20 cellular contexts compared by ENCODE assay signal in genomic region chr19:33427801-33428626, GRCh38. TPM values are rescaled to one million over a fixed set of nuclear protein-coding genes. Genes with fewer than 3 reads are reported as not detected.
DNase-seq lines count a peak whose midpoint lies in the region; ATAC-seq and TF ChIP-seq lines count a peak whose summit lies in the region.
"Had no signal": no experiment of that assay in that cellular context is flagged by ENCODE, and none has a peak within 500 bp of the region (broad histone marks: within the 10 kb centered on the region; RNA-seq: fewer than 3 reads in every experiment).

No MANE protein-coding gene starts in this region.

- no peaks in the 10 kb centered on the region for H4K20me1 ChIP-seq in H9 (ENCODE audit: control insufficient read depth, insufficient read depth, insufficient read length)

- no peak overlapping the region for H2BK20ac ChIP-seq in H9 (ENCODE audit: low read depth, low read length, poor library complexity, severe bottlenecking)

- H3K36me3 ChIP-seq in neuronal stem cell (replicated peaks in 1 of 2; ENCODE audit: control insufficient read depth in 2 of 2, insufficient read depth in 2 of 2, low read length in 2 of 2) (no peaks in the 10 kb centered on the region), SJCRH30 (no peaks in the 10 kb centered on the region)

- H3K4me3 ChIP-seq in neuronal stem cell (ENCODE audit: low read length in 2 of 2), result no peak overlapping the region
- H3K4me3 ChIP-seq in SJCRH30, result no peak overlapping the region

- H3K27ac Mint-ChIP-seq in H9, result peak overlapping the region in 1 of 3 experiments; percentile 42; a peak in 3 of 7 replicates
- no peak overlapping the region for H3K27ac Mint-ChIP-seq in glutamatergic neuron (ENCODE audit: unreplicated experiment)
- peak overlapping the region in 1 of 2 donors; percentile 44 for H3K27ac Mint-ChIP-seq in effector memory CD8-positive, alpha-beta T cell
- no peak overlapping the region for H3K27ac Mint-ChIP-seq in activated T-cell treated with anti-CD3 and anti-CD28 coated beads, Interleukin-2, amount 50 U/mL, for 72 hours

- H3K79me1 ChIP-seq in H9 (ENCODE audit: insufficient read depth, low read depth, low read length, poor library complexity, severe bottlenecking) (no peaks in the 10 kb centered on the region), neuronal stem cell (ENCODE audit: low read depth, low read length) (no peaks in the 10 kb centered on the region)

- H3K4me2 ChIP-seq in H9 (ENCODE audit: insufficient read depth, insufficient read length, low read length) (no peak overlapping the region), neuronal stem cell (ENCODE audit: insufficient read depth, low read length, poor library complexity, severe bottlenecking) (no peak overlapping the region)

- H3K27ac ChIP-seq in 22Rv1, result no peak overlapping the region
- H3K27ac ChIP-seq in H9 (ENCODE audit: insufficient read length, low read depth, low read length), result no peak overlapping the region
- H3K27ac ChIP-seq in neuronal stem cell (replicated peaks; ENCODE audit: low read length), result no peak overlapping the region
- H3K27ac ChIP-seq in SJCRH30, result no peak overlapping the region
- H3K27ac ChIP-seq: HL-60 had no signal

- H4K8ac ChIP-seq in H9 (replicated peaks; ENCODE audit: insufficient read length, low read depth, low read length) (no peak overlapping the region), neuronal stem cell (ENCODE audit: low read depth, low read length) (no peak overlapping the region)

- H3K9me3 ChIP-seq in H9 (ENCODE audit: control insufficient read depth, low read depth, low read length) (no peaks in the 10 kb centered on the region), neuronal stem cell (replicated peaks in 1 of 2; ENCODE audit: control insufficient read depth in 2 of 2, insufficient read depth in 1 of 2, low read depth in 1 of 2, low read length in 2 of 2) (no peaks in the 10 kb centered on the region), SJCRH30 (replicated peaks) (no peaks in the 10 kb centered on the region)

- H3K4me1 Mint-ChIP-seq in H9 (peaks cover 0 to 2% of the 10 kb centered on the region in 2 experiments; a peak in 1 of 4 replicates), glutamatergic neuron (ENCODE audit: low read depth, unreplicated experiment) (peaks cover 41% of the 10 kb centered on the region)
- peaks cover 6 to 8% of the 10 kb centered on the region in 2 donors for H3K4me1 Mint-ChIP-seq in effector memory CD8-positive, alpha-beta T cell (ENCODE audit: low read depth in 2 of 2)
- peaks cover 6% of the 10 kb centered on the region for H3K4me1 Mint-ChIP-seq in activated T-cell treated with anti-CD3 and anti-CD28 coated beads, Interleukin-2, amount 50 U/mL, for 72 hours (ENCODE audit: low read depth)

- H3K27me3 Mint-ChIP-seq in H9 (ENCODE audit: low read depth) (no peaks in the 10 kb centered on the region), glutamatergic neuron (ENCODE audit: unreplicated experiment) (peaks cover 5% of the 10 kb centered on the region)
- H3K27me3 Mint-ChIP-seq in effector memory CD8-positive, alpha-beta T cell, result no peaks in the 10 kb centered on the region
- H3K27me3 Mint-ChIP-seq in activated T-cell treated with anti-CD3 and anti-CD28 coated beads, Interleukin-2, amount 50 U/mL, for 72 hours (ENCODE audit: low read depth), result no peaks in the 10 kb centered on the region
- H3K27me3 Mint-ChIP-seq: CD4-positive, CD25-positive, alpha-beta regulatory T cell had no signal

- WGBS in H9 (ENCODE audit: extremely low coverage, insufficient read length, low lambda C conversion rate), result no CpG with 5 or more reads among the region's 22 CpGs
- no CpG with 5 or more reads among the region's 22 CpGs for WGBS in neuronal stem cell (ENCODE audit: extremely low coverage in 2 of 2, insufficient read length in 2 of 2, insufficient replicate concordance in 1 of 2), 2 donors

- H2BK12ac ChIP-seq in H9 (ENCODE audit: insufficient read length, low read depth, low read length), result no peak overlapping the region
- no peak overlapping the region for H2BK12ac ChIP-seq in neuronal stem cell (ENCODE audit: low read length)

- no peaks in the 10 kb centered on the region for H3K23me2 ChIP-seq in H9 (ENCODE audit: insufficient read length, low read depth, low read length, poor library complexity, severe bottlenecking)

- no peak overlapping the region for H4K91ac ChIP-seq in H9 (ENCODE audit: insufficient read length, low read depth, low read length)
- H4K91ac ChIP-seq in neuronal stem cell (ENCODE audit: low read depth, low read length, poor library complexity), result no peak overlapping the region

- H3K18ac ChIP-seq in H9 (ENCODE audit: insufficient read length, low read depth, low read length), result no peak overlapping the region
- no peak overlapping the region for H3K18ac ChIP-seq in neuronal stem cell (ENCODE audit: low read length)

- no peak overlapping the region for H3K9ac ChIP-seq in H9 (ENCODE audit: extremely low read depth, insufficient read length, low read length)
- H3K9ac ChIP-seq in neuronal stem cell (ENCODE audit: low read depth, low read length, poor library complexity), result no peak overlapping the region

- H3K36me3 Mint-ChIP-seq in H9 (ENCODE audit: insufficient read depth in 1 of 3, low read depth in 3 of 3) (peaks cover 0 to 3% (median 0%) of the 10 kb centered on the region in 3 experiments; a peak in 1 of 7 replicates), glutamatergic neuron (ENCODE audit: unreplicated experiment) (peaks cover 4% of the 10 kb centered on the region)
- H3K36me3 Mint-ChIP-seq in effector memory CD8-positive, alpha-beta T cell (ENCODE audit: insufficient read depth), result no peaks in the 10 kb centered on the region
- no peaks in the 10 kb centered on the region for H3K36me3 Mint-ChIP-seq in activated T-cell treated with anti-CD3 and anti-CD28 coated beads, Interleukin-2, amount 50 U/mL, for 72 hours (ENCODE audit: insufficient read depth in 2 of 2)

- no peak overlapping the region for H3K23ac ChIP-seq in H9 (ENCODE audit: insufficient read length, low read depth, low read length)
- H3K23ac ChIP-seq in neuronal stem cell (ENCODE audit: low read depth, low read length, poor library complexity), result peak overlapping the region; percentile 17

- ATAC-seq in effector memory CD8-positive, alpha-beta T cell (replicated peaks), result no peak
- ATAC-seq in GM18873 (IDR thresholded peaks at IDR 0.05; ENCODE audit: low FRiP score, unreplicated experiment), result no peak
- ATAC-seq in activated T-cell treated with anti-CD3 and anti-CD28 coated beads, Interleukin-2, amount 50 U/mL, for 72 hours (replicated peaks in 1 of 2), result no peak
- ATAC-seq: Panc1 had no signal

- DNase-seq in H9 (no peak), glutamatergic neuron (peak; percentile 13), neuronal stem cell (ENCODE audit: low spot score) (no peak), SJCRH30 (no peak)
- DNase-seq in effector memory CD8-positive, alpha-beta T cell, result no peak
- no peak for DNase-seq in activated T-cell treated with anti-CD3 and anti-CD28 coated beads, Interleukin-2, amount 50 U/mL, for 72 hours
- DNase-seq: AML-193; CD4-positive, CD25-positive, alpha-beta regulatory T cell; DMS79 treated with DMSO at 0.1 percent for 48 hours; KG1; MM.1S; NCI-H1105; NCI-H187; NCI-H2171; NCI-H446 treated with DMSO at 0.1 percent for 48 hours; SHP77 treated with DMSO at 0.1 percent for 48 hours had no signal

- H3K9me3 Mint-ChIP-seq in H9, result no peaks in the 10 kb centered on the region
- H3K9me3 Mint-ChIP-seq in glutamatergic neuron (ENCODE audit: unreplicated experiment), result peaks cover 9% of the 10 kb centered on the region
- no peaks in the 10 kb centered on the region for H3K9me3 Mint-ChIP-seq in effector memory CD8-positive, alpha-beta T cell
- H3K9me3 Mint-ChIP-seq in activated T-cell treated with anti-CD3 and anti-CD28 coated beads, Interleukin-2, amount 50 U/mL, for 72 hours, result no peaks in the 10 kb centered on the region
- H3K9me3 Mint-ChIP-seq: CD4-positive, CD25-positive, alpha-beta regulatory T cell had no signal

- TF ChIP-seq CTCF in 22Rv1 (IDR thresholded peaks at IDR 0.05) (peak; percentile 21; the same call in 1 of the 2 replicates), H9 (conservative IDR thresholded peaks at IDR 0.05) (peak; percentile 32), glutamatergic neuron (IDR thresholded peaks at IDR 0.05; ENCODE audit: partially characterized antibody, unreplicated experiment) (no peak)

- H3K79me2 ChIP-seq in H9 (ENCODE audit: insufficient read depth, low read length), result no peaks in the 10 kb centered on the region

- H3K14ac ChIP-seq in H9 (ENCODE audit: insufficient read depth, low read length), result no peak overlapping the region
- no peak overlapping the region for H3K14ac ChIP-seq in neuronal stem cell (ENCODE audit: low read length)

- H3K4me1 ChIP-seq in H9 (ENCODE audit: insufficient read depth, low read length) (no peaks in the 10 kb centered on the region), neuronal stem cell (ENCODE audit: control insufficient read depth in 2 of 2, insufficient read depth in 1 of 2, low read depth in 1 of 2, low read length in 2 of 2) (no peaks in the 10 kb centered on the region), SJCRH30 (peaks cover 13% of the 10 kb centered on the region)

- no peak overlapping the region for H4K5ac ChIP-seq in H9 (ENCODE audit: insufficient read length, low read depth, low read length)

- H2AK5ac ChIP-seq in H9 (ENCODE audit: insufficient read length, low read length), result no peak overlapping the region
- no peak overlapping the region for H2AK5ac ChIP-seq in neuronal stem cell (ENCODE audit: low read depth, low read length)

- H3K27me3 ChIP-seq in H9 (ENCODE audit: insufficient read depth, low read length) (no peaks in the 10 kb centered on the region), neuronal stem cell (ENCODE audit: control insufficient read depth in 3 of 3, insufficient read depth in 3 of 3, low read depth in 1 of 3, low read length in 3 of 3) (no peaks in the 10 kb centered on the region), SJCRH30 (no peaks in the 10 kb centered on the region)

- H2BK5ac ChIP-seq in H9 (ENCODE audit: insufficient read length, low read length), result no peak overlapping the region
- no peak overlapping the region for H2BK5ac ChIP-seq in neuronal stem cell (ENCODE audit: low read length)

- H2BK120ac ChIP-seq in H9 (ENCODE audit: low read depth, low read length, poor library complexity, severe bottlenecking) (no peak overlapping the region), neuronal stem cell (ENCODE audit: low read depth, low read length) (no peak overlapping the region)

- no peak overlapping the region for H2AFZ ChIP-seq in H9 (ENCODE audit: low read length)
- H2AFZ ChIP-seq in neuronal stem cell (ENCODE audit: low read length), result no peak overlapping the region

- no peak overlapping the region for H2BK15ac ChIP-seq in H9 (ENCODE audit: low read depth, low read length)
- peak overlapping the region; percentile 37 for H2BK15ac ChIP-seq in neuronal stem cell (ENCODE audit: low read length)

- no peak overlapping the region for H3T11ph ChIP-seq in H9 (ENCODE audit: low read length)

- H3K4me3 Mint-ChIP-seq in H9, result no peak overlapping the region
- no peak overlapping the region for H3K4me3 Mint-ChIP-seq in glutamatergic neuron (ENCODE audit: unreplicated experiment)
- no peak overlapping the region for H3K4me3 Mint-ChIP-seq in effector memory CD8-positive, alpha-beta T cell
- H3K4me3 Mint-ChIP-seq in activated T-cell treated with anti-CD3 and anti-CD28 coated beads, Interleukin-2, amount 50 U/mL, for 72 hours, result no peak overlapping the region
- H3K4me3 Mint-ChIP-seq: CD4-positive, CD25-positive, alpha-beta regulatory T cell had no signal

- H3K4ac ChIP-seq in H9 (ENCODE audit: low read depth, low read length), result no peak overlapping the region
- H3K4ac ChIP-seq in neuronal stem cell (ENCODE audit: low read length), result no peak overlapping the region

- no peak overlapping the region for H3K56ac ChIP-seq in H9 (ENCODE audit: insufficient read length, low read depth, low read length)

RNA-seq across cellular contexts. Expression of gene CEBPG, which starts 54.5 kb away (rescaled TPM):
- total RNA-seq in H9 (2021) (33.7 and 33.9 TPM in 2 replicates), glutamatergic neuron (ENCODE audit: unreplicated experiment) (75.1 TPM)
- 23.4 TPM for polyA plus RNA-seq in neuronal stem cell (2013, experiment 1 of 2)
- 23.1 TPM for polyA plus RNA-seq in neuronal stem cell (2013, experiment 2 of 2)
- 10 to 100 TPM; 50.8 to 52.1 TPM for total RNA-seq in activated T-cell treated with anti-CD3 and anti-CD28 coated beads, Interleukin-2, amount 50 U/mL, for 72 hours
- total RNA-seq in SJCRH30 (2014; rRNA removed; shearing (Covaris generic)), result 30.0 and 36.6 TPM in 2 replicates
